32 cellular contexts compared by ENCODE assay signal in genomic region chr1:219900201-219900600, GRCh38. TPM values are rescaled to one million over a fixed set of nuclear protein-coding genes. Genes with fewer than 3 reads are reported as not detected.
DNase-seq lines count a peak whose midpoint lies in the region; ATAC-seq and TF ChIP-seq lines count a peak whose summit lies in the region.
"Had no signal": no experiment of that assay in that cellular context is flagged by ENCODE, and none has a peak within 500 bp of the region (broad histone marks: within the 10 kb centered on the region; RNA-seq: fewer than 3 reads in every experiment).

No MANE protein-coding gene starts in this region.

- no peaks in the 10 kb centered on the region for H3K36me3 ChIP-seq in right atrium auricular region
- H3K36me3 ChIP-seq: neutrophil, tibial nerve had no signal

- H3K27me3 ChIP-seq in right atrium auricular region: no peaks in the 10 kb centered on the region
- H3K27me3 ChIP-seq: foreskin keratinocyte, hepatocyte, neutrophil, tibial nerve had no signal

- no peak for TF ChIP-seq CTCF in right atrium auricular region (IDR thresholded peaks at IDR 0.05)

- H3K9me3 ChIP-seq in right atrium auricular region: no peaks in the 10 kb centered on the region
- H3K9me3 ChIP-seq: neutrophil, psoas muscle, tibial nerve had no signal

- H3K27ac ChIP-seq in right atrium auricular region: no peak overlapping the region
- H3K27ac ChIP-seq: foreskin keratinocyte, hepatocyte, neutrophil, psoas muscle had no signal

- DNase-seq in left ventricle myocardium superior (no peak), right atrium auricular region (ENCODE audit: low spot score) (no peak), dermis blood vessel endothelial cell (peak; percentile 16), iris pigment epithelial cell (ENCODE audit: low read depth) (peak; percentile 2), SK-N-DZ (ENCODE audit: low spot score) (no peak), SIG-M5 (lab: John Stamatoyannopoulos, UW) (no peak)
- no peak for DNase-seq in activated naive CD4-positive, alpha-beta T cell treated with anti-CD3 and anti-CD28 coated beads, Interleukin-2, amount 50 U/mL, for 72 hours (ENCODE audit: low spot score in 2 of 2)
- no peak for DNase-seq in effector CD4-positive, alpha-beta T cell
- DNase-seq: activated B cell treated with CpG ODN at 0.5 μM for 24 hours; activated CD4-positive, alpha-beta memory T cell treated with anti-CD3 and anti-CD28 coated beads for 36 hours; aorta; CD8-positive, alpha-beta T cell; foreskin keratinocyte; H7; Kasumi-1; left colon; mesendoderm; NCI-H1092; NCI-H187; NCI-H2171; NCI-H526; psoas muscle; stimulated activated CD8-positive, alpha-beta memory T cell treated with anti-CD3 and anti-CD28 coated beads, Interleukin-4, amount 100 ng/mL, for 48 hours; stimulated activated naive CD8-positive, alpha-beta T cell treated with anti-CD3 and anti-CD28 coated beads, Interleukin-15, amount 100 ng/mL, for 72 hours had no signal

- no peaks in the 10 kb centered on the region for H3K36me3 Mint-ChIP-seq in activated naive CD4-positive, alpha-beta T cell treated with anti-CD3 and anti-CD28 coated beads, Interleukin-2, amount 50 U/mL, for 72 hours
- H3K36me3 Mint-ChIP-seq: activated CD4-positive, alpha-beta memory T cell treated with anti-CD3 and anti-CD28 coated beads for 36 hours; activated naive CD4-positive, alpha-beta T cell treated with anti-CD3 and anti-CD28 coated beads, Interleukin-2, amount 50 U/mL, for 24 hours; CD8-positive, alpha-beta T cell had no signal

- ATAC-seq in left ventricle myocardium superior: peak; percentile 53
- ATAC-seq in activated naive CD4-positive, alpha-beta T cell treated with anti-CD3 and anti-CD28 coated beads, Interleukin-2, amount 50 U/mL, for 72 hours: no peak
- ATAC-seq: CD8-positive, alpha-beta T cell; foreskin keratinocyte; HepG2; left colon; Panc1; psoas muscle; stimulated activated naive CD8-positive, alpha-beta T cell treated with anti-CD3 and anti-CD28 coated beads, Interleukin-15, amount 100 ng/mL, for 72 hours had no signal

- intact Hi-C loops in left ventricle myocardium superior (cut with micrococcal nuclease): no loop called here

- no peaks in the 10 kb centered on the region for H3K9me3 Mint-ChIP-seq in activated naive CD4-positive, alpha-beta T cell treated with anti-CD3 and anti-CD28 coated beads, Interleukin-2, amount 50 U/mL, for 72 hours
- H3K9me3 Mint-ChIP-seq: activated naive CD4-positive, alpha-beta T cell treated with anti-CD3 and anti-CD28 coated beads, Interleukin-2, amount 50 U/mL, for 24 hours; activated T-helper 2 cell treated with anti-CD3 and anti-CD28 coated beads, Interferon-gamma antibody, Interleukin-2, Interleukin-4, amounts not matched to agents 10 μg/mL and 5 μg/mL and 100 μg/mL, durations not matched to agents 14 hours and 24 hours and 36 hours had no signal

- H3K27ac Mint-ChIP-seq in activated naive CD4-positive, alpha-beta T cell treated with anti-CD3 and anti-CD28 coated beads, Interleukin-2, amount 50 U/mL, for 72 hours: no peak overlapping the region
- H3K27ac Mint-ChIP-seq: activated B cell treated with CpG ODN at 0.5 μM for 24 hours; activated CD4-positive, alpha-beta memory T cell treated with anti-CD3 and anti-CD28 coated beads for 36 hours; activated naive CD4-positive, alpha-beta T cell treated with anti-CD3 and anti-CD28 coated beads, Interleukin-2, amount 50 U/mL, for 24 hours; activated T-helper 2 cell treated with anti-CD3 and anti-CD28 coated beads, Interferon-gamma antibody, Interleukin-2, Interleukin-4, amounts not matched to agents 10 μg/mL and 5 μg/mL and 100 μg/mL, durations not matched to agents 14 hours and 24 hours and 36 hours; CD8-positive, alpha-beta T cell; stimulated activated naive CD8-positive, alpha-beta T cell treated with anti-CD3 and anti-CD28 coated beads, Interleukin-15, amount 100 ng/mL, for 72 hours had no signal

- H3K4me1 ChIP-seq in right atrium auricular region: no peaks in the 10 kb centered on the region
- H3K4me1 ChIP-seq: foreskin keratinocyte, psoas muscle, tibial nerve had no signal

- no peak overlapping the region for H3K4me3 ChIP-seq in right atrium auricular region
- H3K4me3 ChIP-seq: hepatocyte, psoas muscle, tibial nerve had no signal

RNA-seq across cellular contexts. Expression of gene SLC30A10, which starts 28.2 kb away (rescaled TPM):
- total RNA-seq in left ventricle myocardium superior (0.42 TPM), right atrium auricular region (not detected), dermis blood vessel endothelial cell (not detected in 2 replicates)
- polyA plus RNA-seq in SK-N-DZ (2014; cell fraction: cytosol; rRNA removed): not detected in 2 replicates
- polyA plus RNA-seq in SK-N-DZ (2014; cell fraction: nucleus; rRNA removed): 0.06 and 0.24 TPM in 2 replicates
- not detected for total RNA-seq in activated naive CD4-positive, alpha-beta T cell treated with anti-CD3 and anti-CD28 coated beads, Interleukin-2, amount 50 U/mL, for 72 hours
- total RNA-seq: activated CD4-positive, alpha-beta memory T cell treated with anti-CD3 and anti-CD28 coated beads for 36 hours; activated T-helper 2 cell treated with anti-CD3 and anti-CD28 coated beads, Interferon-gamma antibody, Interleukin-2, Interleukin-4, amounts not matched to agents 10 μg/mL and 5 μg/mL and 100 μg/mL, durations not matched to agents 14 hours and 24 hours and 36 hours; aorta; CD8-positive, alpha-beta T cell; foreskin keratinocyte; myocyte; psoas muscle had no signal
- polyA plus RNA-seq: foreskin keratinocyte, psoas muscle had no signal

Comparison
In these comparisons a context has a peak if more than half of its experiments do, and no peak if none do; other contexts are left out.
1. DNase-seq: peak in dermis blood vessel endothelial cell (single experiment) and iris pigment epithelial cell (single experiment); none in left ventricle myocardium superior (single experiment), right atrium auricular region (single experiment), SK-N-DZ (single experiment), activated naive CD4-positive, alpha-beta T cell treated with anti-CD3 and anti-CD28 coated beads, Interleukin-2, amount 50 U/mL, for 72 hours (0 of 2), SIG-M5 (single experiment) and effector CD4-positive, alpha-beta T cell (single experiment).